ENCODE assay signal across 1 cellular context in the genomic region with DNA sequence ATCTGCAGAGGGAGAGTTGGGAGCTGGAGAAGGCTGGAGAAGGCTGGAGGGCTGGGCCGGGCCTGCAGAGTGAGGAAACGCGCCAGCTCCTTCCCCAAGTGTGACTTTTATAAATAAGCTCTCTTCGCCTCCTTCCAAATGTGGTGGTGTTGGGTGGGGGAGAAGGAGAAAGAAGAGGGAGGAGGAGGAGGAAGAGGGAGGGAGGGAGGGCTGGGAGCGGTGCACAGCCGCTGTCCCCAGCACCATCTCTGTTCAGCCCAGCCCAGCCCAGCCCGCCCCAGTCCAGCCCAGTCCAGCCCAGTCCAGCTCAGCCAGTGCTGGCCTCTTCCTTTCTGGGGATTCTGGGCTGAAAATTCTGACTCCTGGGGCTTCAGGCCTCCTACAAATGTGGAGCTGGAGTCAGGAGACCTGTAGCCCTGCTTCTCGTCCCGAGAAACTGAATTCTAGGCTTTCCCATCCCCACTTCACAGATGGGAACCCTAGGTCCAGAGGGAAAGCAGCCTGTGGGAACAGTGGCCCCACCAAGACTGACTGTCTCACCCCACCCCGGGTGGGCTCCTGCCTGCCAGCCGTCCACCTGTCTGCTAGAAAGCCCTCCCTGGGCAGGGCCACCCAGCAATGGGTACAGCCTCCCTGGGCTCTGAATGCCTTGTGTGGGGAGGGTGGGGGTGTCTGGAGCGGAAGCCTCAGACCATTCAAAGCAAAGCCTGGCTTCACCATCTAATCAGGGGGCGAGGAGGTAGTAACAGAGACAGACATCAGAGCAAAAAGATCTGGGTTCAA.
TF ChIP-seq lines count a peak whose summit lies in the region.

No MANE protein-coding gene starts in this region.

TF ChIP-seq in IMR-90, 13 proteins besides CTCF, POLR2A, EP300 and RAD21:
- TF ChIP-seq SMC3 (IDR thresholded peaks at IDR 0.05; ENCODE audit: low read depth, low read length) (no peak), MAZ (IDR thresholded peaks at IDR 0.05; ENCODE audit: borderline replicate concordance, low read depth, low read length) (no peak; the same call in 1 of the 2 replicates), RFX5 (IDR thresholded peaks at IDR 0.05; ENCODE audit: low read depth, low read length) (no peak), MXI1 (IDR thresholded peaks at IDR 0.05; ENCODE audit: borderline replicate concordance, low read depth, low read length) (no peak), USF2 (IDR thresholded peaks at IDR 0.05; ENCODE audit: low read depth, low read length) (no peak), RCOR1 (IDR thresholded peaks at IDR 0.05; ENCODE audit: insufficient replicate concordance, low read length) (no peak), CEBPB (IDR thresholded peaks at IDR 0.05; ENCODE audit: low read depth, low read length) (no peak), BHLHE40 (IDR thresholded peaks at IDR 0.05; ENCODE audit: low read depth, low read length) (no peak), FOS (IDR thresholded peaks at IDR 0.05; ENCODE audit: low read depth, low read length) (no peak), NFE2L2 (IDR thresholded peaks at IDR 0.05; ENCODE audit: low read depth, low read length) (no peak)
TF ChIP-seq in IMR-90: peak in this region for 0.
